In the genomic region with DNA sequence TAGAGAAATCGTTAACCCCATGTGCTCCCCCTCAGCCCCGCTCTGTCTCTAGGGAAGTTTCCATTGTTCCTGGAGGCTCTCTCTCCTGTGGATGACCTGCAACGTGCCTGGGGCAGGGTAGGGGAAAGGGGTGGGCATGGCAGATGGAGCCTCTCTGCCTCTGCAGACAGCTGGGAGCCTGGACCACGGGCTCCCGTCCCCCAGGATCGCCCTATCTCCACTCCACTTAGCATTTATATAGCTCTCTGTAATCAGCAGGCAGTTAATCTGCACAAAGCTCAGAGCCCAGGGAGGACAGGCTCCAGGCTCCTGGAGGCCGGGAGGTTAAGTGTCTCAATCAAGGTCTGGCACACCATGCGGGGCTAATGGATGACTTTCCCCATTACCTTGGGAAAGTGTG, we compare ENCODE assay signal across 26 cellular contexts.
A peak's percentile ranks its signal among the peaks of the same experiment; 100 is the strongest.
DNase-seq lines count a peak whose midpoint lies in the region; ATAC-seq lines count a peak whose summit lies in the region.
"Had no signal": no experiment of that assay in that cellular context is flagged by ENCODE, and none has a peak within 500 bp of the region (broad histone marks: within the 10 kb centered on the region; RNA-seq: fewer than 3 reads in every experiment).

No MANE protein-coding gene starts in this region.

- H3K36me3 ChIP-seq in NT2/D1 (ENCODE audit: insufficient read depth, insufficient read length, low read length), result no peaks in the 10 kb centered on the region
- H3K36me3 ChIP-seq: pancreas, Peyer's patch, suprapubic skin, upper lobe of right lung had no signal

- no peak overlapping the region for H3K9ac ChIP-seq in NT2/D1 (ENCODE audit: insufficient read length, low read depth)

- no peak overlapping the region for H3K4me3 ChIP-seq in NT2/D1 (ENCODE audit: insufficient read length, low read depth)
- H3K4me3 ChIP-seq: pancreas, Peyer's patch, suprapubic skin, upper lobe of right lung had no signal

- intact Hi-C loops in left cardiac atrium (cut with DNase I), result no loop called here

- ATAC-seq in left cardiac atrium, result peak; percentile 54 to 68
- ATAC-seq: HepG2, left colon, pancreas, upper lobe of right lung had no signal

- H3K27me3 ChIP-seq in NT2/D1 (ENCODE audit: insufficient read depth, insufficient read length), result no peaks in the 10 kb centered on the region
- H3K27me3 ChIP-seq: pancreas, Peyer's patch, suprapubic skin, upper lobe of right lung had no signal

- H3K9me3 ChIP-seq in NT2/D1 (ENCODE audit: insufficient read depth, low read length), result no peaks in the 10 kb centered on the region
- H3K9me3 ChIP-seq: pancreas, Peyer's patch, suprapubic skin, upper lobe of right lung had no signal

- H3K4me1 ChIP-seq in NT2/D1 (ENCODE audit: insufficient read depth, insufficient read length), result no peaks in the 10 kb centered on the region
- H3K4me1 ChIP-seq: pancreas, Peyer's patch, suprapubic skin, upper lobe of right lung had no signal

- DNase-seq in NCI-H1694 treated with DMSO at 0.1 percent for 48 hours (lab: John Stamatoyannopoulos, UW), result peak; percentile 9
- DNase-seq in NCI-H1694 (lab: John Stamatoyannopoulos, UW), result no peak
- DNase-seq in NT2/D1 (ENCODE audit: low read depth, low spot score), result peak; percentile 76
- no peak for DNase-seq in left cardiac atrium
- DNase-seq in retina, result peak; percentile 72
- DNase-seq in NOMO-1 treated with dmso at 0.1 percent for 144 hours (lab: John Stamatoyannopoulos, UW; ENCODE audit: unreplicated experiment), result no peak
- no peak for DNase-seq in AML-193 (lab: John Stamatoyannopoulos, UW)
- no peak for DNase-seq in effector CD4-positive, alpha-beta T cell
- DNase-seq: activated CD4-positive, alpha-beta T cell treated with anti-CD3 and anti-CD28 coated beads, Interleukin-2, amount 10 ng/mL, durations not matched to agents 7 days and 5 days; activated effector memory CD4-positive, alpha-beta T cell treated with anti-CD3 and anti-CD28 coated beads, Interleukin-2, amount 50 U/mL, for 16 hours; activated T-cell treated with anti-CD3 and anti-CD28 coated beads, Interleukin-2, amount 50 U/mL, for 1 hour; CD4-positive, CD25-positive, alpha-beta regulatory T cell; EL; H9; immature natural killer cell; left colon; MM.1S; NCI-H1417 treated with DMSO at 0.1 percent for 48 hours; pancreas; Peyer's patch; stimulated activated CD4-positive, alpha-beta T cell treated with anti-CD3 and anti-CD28 coated beads, Interleukin-1b, Interleukin-23, amount 100 ng/mL, for 48 hours; stimulated activated naive CD4-positive, alpha-beta T cell treated with Interleukin-2 at 50 U/mL for 16 hours; T1000; upper lobe of right lung had no signal

Comparison
In these comparisons a context has a peak if more than half of its experiments do, and no peak if none do; other contexts are left out.
1. DNase-seq: peak in NCI-H1694 treated with DMSO at 0.1 percent for 48 hours (single experiment), NT2/D1 (single experiment) and retina (single experiment); none in NCI-H1694 (single experiment), left cardiac atrium (single experiment), NOMO-1 treated with dmso at 0.1 percent for 144 hours (single experiment), AML-193 (0 of 2) and effector CD4-positive, alpha-beta T cell (single experiment).